8 cellular contexts compared by ENCODE assay signal in genomic region chr11:107689317-107690202, GRCh38. TPM values are rescaled to one million over a fixed set of nuclear protein-coding genes. Genes with fewer than 3 reads are reported as not detected.
DNase-seq lines count a peak whose midpoint lies in the region; ATAC-seq, FAIRE-seq and TF ChIP-seq lines count a peak whose summit lies in the region.

No MANE protein-coding gene starts in this region.

- peak overlapping the region; percentile 24; the same call in 1 of the 2 replicates for H3K4me2 ChIP-seq in HCT116 (ENCODE audit: low read length)

- H3K9ac ChIP-seq in HCT116 (ENCODE audit: low read length) = no peak overlapping the region

- H3K9me2 ChIP-seq in HCT116 (ENCODE audit: insufficient read depth) = peaks cover 1% of the 10 kb centered on the region; the same call in 1 of the 2 replicates

- H3K9me3 ChIP-seq in HCT116 (ENCODE audit: control insufficient read depth in 1 of 2, insufficient read depth in 1 of 2, low read depth in 1 of 2, low read length in 2 of 2) = no peaks in the 10 kb centered on the region; a peak in 1 of 4 replicates
- no peaks in the 10 kb centered on the region for H3K9me3 ChIP-seq in T-helper 17 cell (ENCODE audit: control insufficient read depth, low read length, poor library complexity, severe bottlenecking)
- no peaks in the 10 kb centered on the region for H3K9me3 ChIP-seq in ascending aorta
- no peaks in the 10 kb centered on the region for H3K9me3 ChIP-seq in small intestine (ENCODE audit: control insufficient read depth, low read depth)

- H3K27ac ChIP-seq in HCT116 (ENCODE audit: low read depth, low read length) (no peak overlapping the region), ascending aorta (no peak overlapping the region), small intestine (ENCODE audit: low read depth in 1 of 2, low read length in 1 of 2) (no peak overlapping the region)

- H3K36me3 Mint-ChIP-seq in T-helper 17 cell (ENCODE audit: low read depth) = no peaks in the 10 kb centered on the region

- 43 to 49% (median 44%) methylated on average over 11 of the region's 11 CpGs for WGBS in small intestine, 3 donors

- H3K4me3 ChIP-seq in HCT116 (replicated peaks in 1 of 2; ENCODE audit: low read depth in 1 of 2, low read length in 2 of 2) (no peak overlapping the region), ascending aorta (peak overlapping the region in 1 of 2 donors; percentile 49), small intestine (ENCODE audit: low read depth in 1 of 2, low read length in 2 of 2) (no peak overlapping the region)

- no TSS peak for BruUV-seq in HCT116 (replicated peaks; lab: Mats Ljungman, UMichigan)

- peaks cover 34% of the 10 kb centered on the region for H3K27me3 Mint-ChIP-seq in T-helper 17 cell

- peaks cover 6% of the 10 kb centered on the region for H3K4me1 Mint-ChIP-seq in T-helper 17 cell

- no peak overlapping the region for H3K27ac Mint-ChIP-seq in T-helper 17 cell

- H3K79me2 ChIP-seq in HCT116 (ENCODE audit: insufficient read depth, low read length) = no peaks in the 10 kb centered on the region

- peak; percentile 97 for ATAC-seq in HCT116
- peak; percentile 71 for ATAC-seq in T-helper 17 cell

- H3K4me3 Mint-ChIP-seq in T-helper 17 cell = no peak overlapping the region

- no peaks in the 10 kb centered on the region for H3K4me1 ChIP-seq in HCT116 (ENCODE audit: control insufficient read depth in 1 of 2, insufficient read depth in 2 of 2, low read length in 2 of 2)
- peaks cover 0 to 13% of the 10 kb centered on the region in 2 donors for H3K4me1 ChIP-seq in ascending aorta
- H3K4me1 ChIP-seq in small intestine (ENCODE audit: control insufficient read depth in 2 of 2, insufficient read depth in 1 of 2, low read depth in 1 of 2, low read length in 1 of 2) = no peaks in the 10 kb centered on the region

- DNase-seq in DMS53 treated with DMSO at 0.1 percent for 48 hours (lab: John Stamatoyannopoulos, UW; ENCODE audit: unreplicated experiment) (peak; percentile 92), HCT116 (ENCODE audit: low read depth, low spot score) (peak; percentile 54), NCI-H1417 (lab: John Stamatoyannopoulos, UW) (peak; percentile 49 to 84 (median 60)), T-helper 17 cell (peak in 2 of 3 donors; percentile 13 to 35), ascending aorta (ENCODE audit: low spot score in 2 of 2) (peak in 1 of 2 donors; percentile 83), hepatic stellate cell (ENCODE audit: low spot score) (peak; percentile 47), small intestine (peak; percentile 48), mesenteric fat pad (ENCODE audit: low spot score) (no peak)

- POLR2A ChIA-PET in HCT116 (lab: Charles Lee) = interaction anchor here (1.8 kb wide), 1 partner anchor 127 kb away, joined by 7 read pairs; no protein-coding TSS in a partner anchor

- H4K20me1 ChIP-seq in HCT116 (ENCODE audit: insufficient read depth) = no peaks in the 10 kb centered on the region

- intact Hi-C loops in HCT116 (cut with micrococcal nuclease) = loop anchor here (1.0 kb wide), 4 partner anchors 113 to 209 kb away; no protein-coding TSS in a partner anchor
- intact Hi-C loops in ascending aorta (cut with DNase I) = loop anchor here (2.0 kb wide), 2 partner anchors 113 to 125 kb away; partner anchors contain the start of gene ALKBH8

- no peaks in the 10 kb centered on the region for H3K27me3 ChIP-seq in HCT116 (ENCODE audit: insufficient read depth, low read length)
- H3K27me3 ChIP-seq in ascending aorta = no peaks in the 10 kb centered on the region
- peaks cover 0 to 4% of the 10 kb centered on the region in 2 donors for H3K27me3 ChIP-seq in small intestine (ENCODE audit: control insufficient read depth in 2 of 2, insufficient read depth in 2 of 2, low read length in 2 of 2)

- RAD21 ChIA-PET in HCT116 (lab: Charles Lee; ENCODE audit: low non-redundant PET in 1 of 2, low total read pairs in 2 of 2, uncharacterized antibody in 2 of 2, unreplicated experiment in 2 of 2) = interaction anchor here (0.6 to 1.9 kb wide), 7 partner anchors 38 to 652 kb away, joined by 3 to 11 read pairs (median 3); no protein-coding TSS in a partner anchor

- TF ChIP-seq RAD21 in HCT116 (IDR thresholded peaks at IDR 0.05; ENCODE audit: low read depth) = peak; percentile 97

- peak overlapping the region; percentile 95 for H2AFZ ChIP-seq in HCT116 (ENCODE audit: low read depth, low read length, poor library complexity, severe bottlenecking)

- no peak for FAIRE-seq in small intestine (lab: Jason Lieb, UNC)

- TF ChIP-seq POLR2A in HCT116 (IDR thresholded peaks at IDR 0.05; ENCODE audit: borderline replicate concordance, extremely low read depth, insufficient read depth, insufficient read length) = no peak

- H3K36me3 ChIP-seq in HCT116 (ENCODE audit: control insufficient read depth in 1 of 2, insufficient read depth in 2 of 2, low read length in 2 of 2) (no peaks in the 10 kb centered on the region), ascending aorta (no peaks in the 10 kb centered on the region), small intestine (ENCODE audit: control insufficient read depth in 2 of 2, insufficient read depth in 2 of 2, low read length in 2 of 2) (no peaks in the 10 kb centered on the region)

- peak; percentile 54 to 93 (median 74) for TF ChIP-seq CTCF in HCT116 (IDR thresholded peaks at IDR 0.05 in 2 of 3, conservative IDR thresholded peaks at IDR 0.05 in 1 of 3; ENCODE audit: borderline replicate concordance in 1 of 3, insufficient read depth in 1 of 3, low read depth in 2 of 3, low read length in 2 of 3)
- peak; percentile 50 to 67 (median 63) for TF ChIP-seq CTCF in ascending aorta (IDR thresholded peaks at IDR 0.05)

- CTCF ChIA-PET in HCT116 (lab: Charles Lee) = interaction anchor here (0.5 to 3.7 kb wide), 16 partner anchors 10 to 435 kb away, joined by 3 to 50 read pairs (median 5); partner anchors contain the start of gene ALKBH8

TF ChIP-seq in HCT116, 20 proteins besides CTCF, POLR2A, EP300 and RAD21 (continues in another document):
- TF ChIP-seq MAX (IDR thresholded peaks at IDR 0.05) (no peak), EZH2 (IDR thresholded peaks at IDR 0.05) (no peak), YY1 (IDR thresholded peaks at IDR 0.05; ENCODE audit: extremely low read depth, insufficient replicate concordance, low read depth, low read length) (no peak), JUND (IDR thresholded peaks at IDR 0.05) (no peak), ZBTB33 (IDR thresholded peaks at IDR 0.05; ENCODE audit: extremely low read depth, insufficient replicate concordance, low read length) (no peak), CEBPB (IDR thresholded peaks at IDR 0.05; ENCODE audit: low read depth) (no peak), CBX3 (IDR thresholded peaks at IDR 0.05; ENCODE audit: low read depth) (no peak), EZH2phosphoT487 (IDR thresholded peaks at IDR 0.05; ENCODE audit: borderline replicate concordance) (no peak), POLR2AphosphoS5 (IDR thresholded peaks at IDR 0.05; ENCODE audit: low read depth, low read length) (no peak), ELF1 (IDR thresholded peaks at IDR 0.05; ENCODE audit: borderline replicate concordance, low read depth) (no peak), SP1 (IDR thresholded peaks at IDR 0.05; ENCODE audit: low read depth) (no peak), SIN3A (IDR thresholded peaks at IDR 0.05; ENCODE audit: low read depth) (no peak), TCF7L2 (IDR thresholded peaks at IDR 0.05; ENCODE audit: borderline replicate concordance, extremely low read depth, insufficient read depth, insufficient read length) (no peak), ZNF274 (IDR thresholded peaks at IDR 0.05; ENCODE audit: low read depth, low read length) (no peak)

RNA-seq across cellular contexts. Expression of gene SLN, which starts 22.3 kb away (rescaled TPM):
- total RNA-seq in HCT116 (2021; ENCODE audit: unreplicated experiment) (not detected), T-helper 17 cell (not detected), ascending aorta (not detected), mesenteric fat pad (not detected)
- not detected in 2 replicates for polyA plus RNA-seq in HCT116 (2012)
- polyA plus RNA-seq in small intestine = under 1 TPM in 1 of 3 donors, not detected in 2; 0.15 TPM
